In genomic region chr1:100037665-100038400, GRCh38 we compare ENCODE assay signal across 8 cellular contexts.
DNase-seq lines count a peak whose midpoint lies in the region; ATAC-seq and TF ChIP-seq lines count a peak whose summit lies in the region.

No MANE protein-coding gene starts in this region.

- H3K4me3 ChIP-seq in GM12875 (ENCODE audit: low read depth, low read length) (peak overlapping the region; percentile 70), adipocyte (ENCODE audit: low read length) (peak overlapping the region; percentile 94), heart right ventricle (peak overlapping the region; percentile 74 to 94 (median 86)), upper lobe of left lung (peak overlapping the region; percentile 80 to 95 (median 84))

- TF ChIP-seq EP300 in upper lobe of left lung (IDR thresholded peaks at IDR 0.05): peak in 1 of 4 donors; percentile 51

- no peaks in the 10 kb centered on the region for H3K9me3 ChIP-seq in adipocyte (ENCODE audit: control insufficient read depth, low read length)
- no peaks in the 10 kb centered on the region for H3K9me3 ChIP-seq in heart right ventricle
- H3K9me3 ChIP-seq in upper lobe of left lung: no peaks in the 10 kb centered on the region

- H3K36me3 ChIP-seq in adipocyte (ENCODE audit: control insufficient read depth, insufficient read depth, low read length, severe bottlenecking) (no peaks in the 10 kb centered on the region), heart right ventricle (no peaks in the 10 kb centered on the region), upper lobe of left lung (no peaks in the 10 kb centered on the region)

- H3K4me1 ChIP-seq in adipocyte (ENCODE audit: control insufficient read depth, insufficient read depth, low read length) (peaks cover 27% of the 10 kb centered on the region), heart right ventricle (peaks cover 0 to 54% (median 32%) of the 10 kb centered on the region in 9 donors), upper lobe of left lung (peaks cover 30 to 51% (median 33%) of the 10 kb centered on the region in 4 donors)

- ATAC-seq in HG02623 (IDR thresholded peaks at IDR 0.05; ENCODE audit: unreplicated experiment): peak; percentile 89
- ATAC-seq in heart right ventricle: peak; percentile 99 to 100 (median 99)
- ATAC-seq in upper lobe of left lung (ENCODE audit: low FRiP score in 2 of 2): peak; percentile 99

- H3K27ac ChIP-seq in heart right ventricle (peak overlapping the region; percentile 91 to 98 (median 96)), upper lobe of left lung (peak overlapping the region; percentile 99 to 100 (median 100))

- peak in 3 of 4 donors; percentile 88 to 97 (median 97) for TF ChIP-seq POLR2A in upper lobe of left lung (IDR thresholded peaks at IDR 0.05)

- H3K9ac ChIP-seq in adipocyte (ENCODE audit: low read length): peak overlapping the region; percentile 99

- H3K27me3 ChIP-seq in adipocyte (replicated peaks; ENCODE audit: control insufficient read depth, insufficient read depth, low read length): no peaks in the 10 kb centered on the region
- no peaks in the 10 kb centered on the region for H3K27me3 ChIP-seq in heart right ventricle
- no peaks in the 10 kb centered on the region for H3K27me3 ChIP-seq in upper lobe of left lung

- DNase-seq in NCI-H1092 (lab: John Stamatoyannopoulos, UW): peak; percentile 63
- DNase-seq in SW 1271 (lab: John Stamatoyannopoulos, UW): peak; percentile 9 to 70
- peak; percentile 97 for DNase-seq in adipocyte (ENCODE audit: low read depth)
- DNase-seq in heart right ventricle: peak; percentile 89 to 90
- peak; percentile 97 for DNase-seq in posterior vena cava (ENCODE audit: low spot score)
- peak; percentile 95 to 99 for DNase-seq in upper lobe of left lung

- no peak for TF ChIP-seq CTCF in GM12875 (IDR thresholded peaks at IDR 0.05; ENCODE audit: borderline replicate concordance, insufficient read depth, low read depth, low read length)
- no peak for TF ChIP-seq CTCF in heart right ventricle (IDR thresholded peaks at IDR 0.05)
- no peak for TF ChIP-seq CTCF in upper lobe of left lung (IDR thresholded peaks at IDR 0.05)

- 0% methylated on average over 58 to 61 of the region's 61 CpGs for WGBS in heart right ventricle, 2 donors
- 0% methylated on average over 15 to 28 of the region's 61 CpGs for WGBS in upper lobe of left lung, 2 donors

- intact Hi-C loops in heart right ventricle (cut with DNase I): loop anchor here in 4 of 10 donors (5.0 kb wide), 2 partner anchors 66 to 94 kb away; partner anchors contain the start of genes SASS6 (in 2 of the 4) and TRMT13 (in 2 of the 4)
- intact Hi-C loops in posterior vena cava (cut with DNase I): no loop called here

Comparison
In these comparisons a context has a peak if more than half of its experiments do, and no peak if none do; other contexts are left out.
1. Peak in every context shown above with its lines: DNase-seq, ATAC-seq, H3K4me3 ChIP-seq and H3K27ac ChIP-seq.
2. DNase-seq: peak in every context shown above with its lines; median percentile 97 in adipocyte; 97 in posterior vena cava; 97 in upper lobe of left lung; 90 in heart right ventricle; 63 in NCI-H1092; 40 in SW 1271.